Comparison of ENCODE assay signal across 14 cellular contexts in the genomic region with DNA sequence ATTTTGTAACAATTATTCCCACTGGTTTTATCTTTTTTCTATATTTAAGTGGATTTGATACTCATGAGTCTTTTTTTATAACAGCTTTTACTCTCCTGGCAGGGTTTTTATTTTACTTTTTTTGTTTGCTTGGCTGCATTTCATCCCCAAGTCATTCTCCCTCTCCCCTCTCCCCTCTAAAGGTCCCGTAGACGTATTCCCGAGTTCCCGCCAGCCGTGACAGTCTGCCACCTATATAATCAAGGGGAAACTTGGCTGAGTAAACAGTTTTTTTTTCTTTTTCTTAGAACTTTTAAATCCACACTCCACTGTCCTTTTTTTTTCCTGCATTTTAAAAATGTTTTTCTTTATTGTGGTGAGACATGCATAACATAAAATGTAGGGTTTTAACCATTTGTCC.
DNase-seq lines count a peak whose midpoint lies in the region; ATAC-seq and TF ChIP-seq lines count a peak whose summit lies in the region.
"Had no signal": no experiment of that assay in that cellular context is flagged by ENCODE, and none has a peak within 500 bp of the region (broad histone marks: within the 10 kb centered on the region; RNA-seq: fewer than 3 reads in every experiment).

No MANE protein-coding gene starts in this region.

- H3K9me3 Mint-ChIP-seq in memory B cell: no peaks in the 10 kb centered on the region
- H3K9me3 Mint-ChIP-seq: CD4-positive, CD25-positive, alpha-beta regulatory T cell; HFFc6 had no signal

- no peak for ATAC-seq in memory B cell (ENCODE audit: low read depth)
- ATAC-seq: GM12878 had no signal

- H3K9ac ChIP-seq in SK-N-MC (ENCODE audit: insufficient read length): peak overlapping the region; percentile 45

- peak overlapping the region; percentile 32; the same call in 1 of the 2 replicates for H3K4me3 ChIP-seq in SK-N-MC
- H3K4me3 ChIP-seq in right atrium auricular region: no peak overlapping the region
- H3K4me3 ChIP-seq in Peyer's patch: no peak overlapping the region
- H3K4me3 ChIP-seq: GM12878 had no signal

- H3K27ac Mint-ChIP-seq in memory B cell: peak overlapping the region; percentile 11
- H3K27ac Mint-ChIP-seq: CD4-positive, CD25-positive, alpha-beta regulatory T cell; HFFc6 had no signal

- H3K36me3 ChIP-seq in SK-N-MC (ENCODE audit: insufficient read depth, low read length) (no peaks in the 10 kb centered on the region), right atrium auricular region (no peaks in the 10 kb centered on the region), Peyer's patch (no peaks in the 10 kb centered on the region)

- peak overlapping the region; percentile 57 for H3K27ac ChIP-seq in SK-N-MC
- no peak overlapping the region for H3K27ac ChIP-seq in right atrium auricular region
- no peak overlapping the region for H3K27ac ChIP-seq in Peyer's patch
- H3K27ac ChIP-seq: 22Rv1 had no signal

- H3K27me3 ChIP-seq in right atrium auricular region (no peaks in the 10 kb centered on the region), Peyer's patch (no peaks in the 10 kb centered on the region)

- H3K4me1 Mint-ChIP-seq in memory B cell: peaks cover 34% of the 10 kb centered on the region

- H3K27me3 Mint-ChIP-seq in memory B cell: peaks cover 1% of the 10 kb centered on the region

- H3K36me3 Mint-ChIP-seq in memory B cell: no peaks in the 10 kb centered on the region
- H3K36me3 Mint-ChIP-seq: CD4-positive, CD25-positive, alpha-beta regulatory T cell had no signal

- H3K9me3 ChIP-seq in SK-N-MC (ENCODE audit: low read depth, low read length): no peaks in the 10 kb centered on the region
- no peaks in the 10 kb centered on the region for H3K9me3 ChIP-seq in right atrium auricular region
- H3K9me3 ChIP-seq in Peyer's patch: no peaks in the 10 kb centered on the region

- H3K4me3 Mint-ChIP-seq in memory B cell: no peak overlapping the region
- H3K4me3 Mint-ChIP-seq: HFFc6 had no signal

- H3K4me1 ChIP-seq in right atrium auricular region (peaks cover 0 to 29% of the 10 kb centered on the region in 2 donors), Peyer's patch (peaks cover 0 to 4% (median 0%) of the 10 kb centered on the region in 4 donors)

- TF ChIP-seq CTCF in right atrium auricular region (IDR thresholded peaks at IDR 0.05): no peak
- TF ChIP-seq CTCF in Peyer's patch (IDR thresholded peaks at IDR 0.05): no peak

- peak; percentile 69 for DNase-seq in NCI-H2171 treated with DMSO at 0.1 percent for 48 hours (lab: John Stamatoyannopoulos, UW)
- no peak for DNase-seq in NCI-H2171 (lab: John Stamatoyannopoulos, UW)
- DNase-seq in SK-N-MC (ENCODE audit: low read depth, low spot score): no peak
- DNase-seq in memory B cell (ENCODE audit: low spot score in 2 of 2): no peak
- DNase-seq in activated T-cell treated with anti-CD3 and anti-CD28 coated beads for 4 hours: no peak
- no peak for DNase-seq in right atrium auricular region (ENCODE audit: low spot score)
- no peak for DNase-seq in SIG-M5 (lab: John Stamatoyannopoulos, UW)
- no peak for DNase-seq in Peyer's patch
- DNase-seq: CD4-positive, CD25-positive, alpha-beta regulatory T cell; DMS53; HCEC 1CT; HFFc6 had no signal

- TF ChIP-seq POLR2A in Peyer's patch (IDR thresholded peaks at IDR 0.05): no peak
